ENCODE assay signal across 20 cellular contexts in genomic region chr1:229819091-229819490, GRCh38.
"Had no signal": no experiment of that assay in that cellular context is flagged by ENCODE, and none has a peak within 500 bp of the region (broad histone marks: within the 10 kb centered on the region; RNA-seq: fewer than 3 reads in every experiment).

No MANE protein-coding gene starts in this region.

- H3K36me3 Mint-ChIP-seq: naive thymus-derived CD4-positive, alpha-beta T cell; neural progenitor cell had no signal

- H3K4me3 ChIP-seq: dorsolateral prefrontal cortex, gastroesophageal sphincter, heart left ventricle, neural progenitor cell, right lobe of liver, tibial nerve, uterus had no signal

- ATAC-seq: activated T-cell treated with anti-CD3 and anti-CD28 coated beads, Interleukin-2, amount 50 U/mL, for 72 hours; gastroesophageal sphincter; heart left ventricle; naive thymus-derived CD4-positive, alpha-beta T cell; right lobe of liver had no signal

- H3K9ac ChIP-seq: neural progenitor cell had no signal

- H3K9me3 Mint-ChIP-seq: stimulated activated naive CD8-positive, alpha-beta T cell treated with anti-CD3 and anti-CD28 coated beads, Interleukin-15, Interleukin-2, amounts not matched to agents 100 ng/mL and 50 ng/mL, for 24 hours had no signal

- H3K36me3 ChIP-seq: gastroesophageal sphincter, heart left ventricle, neural progenitor cell, right lobe of liver, tibial nerve, uterus had no signal

- H3K9me3 ChIP-seq: gastroesophageal sphincter, heart left ventricle, right lobe of liver, tibial nerve, uterus had no signal

- H3K4me1 Mint-ChIP-seq: naive thymus-derived CD4-positive, alpha-beta T cell had no signal

- H3K27ac ChIP-seq: dorsolateral prefrontal cortex, gastroesophageal sphincter, heart left ventricle, neural progenitor cell, right lobe of liver, tibial nerve, uterus had no signal

- H3K27ac Mint-ChIP-seq: activated T-cell treated with anti-CD3 and anti-CD28 coated beads, Interleukin-2, amount 50 U/mL, for 72 hours; naive thymus-derived CD4-positive, alpha-beta T cell; neural progenitor cell; stimulated activated naive CD8-positive, alpha-beta T cell treated with anti-CD3 and anti-CD28 coated beads, Interleukin-15, Interleukin-2, amounts not matched to agents 100 ng/mL and 50 ng/mL, for 24 hours had no signal

- H3K4me3 Mint-ChIP-seq: activated T-cell treated with anti-CD3 and anti-CD28 coated beads, Interleukin-2, amount 50 U/mL, for 72 hours; naive thymus-derived CD4-positive, alpha-beta T cell; neural progenitor cell; stimulated activated naive CD8-positive, alpha-beta T cell treated with anti-CD3 and anti-CD28 coated beads, Interleukin-15, Interleukin-2, amounts not matched to agents 100 ng/mL and 50 ng/mL, for 24 hours had no signal

- H3K4me1 ChIP-seq: gastroesophageal sphincter, right lobe of liver, uterus had no signal

- H3K27me3 ChIP-seq: dorsolateral prefrontal cortex, gastroesophageal sphincter, neural progenitor cell, right lobe of liver, tibial nerve, uterus had no signal

- DNase-seq: activated CD4-positive, alpha-beta T cell treated with anti-CD3 and anti-CD28 coated beads, Interleukin-2, amount 50 U/mL, for 4 hours; activated effector memory CD4-positive, alpha-beta T cell treated with anti-CD3 and anti-CD28 coated beads, Interleukin-2, amount 50 U/mL, for 16 hours; activated naive CD4-positive, alpha-beta T cell treated with anti-CD3 and anti-CD28 coated beads, Interleukin-2, amount 50 U/mL, for 16 hours; activated T-cell treated with anti-CD3 and anti-CD28 coated beads, Interleukin-2, amount 50 U/mL, for 72 hours; aorta; dorsolateral prefrontal cortex; erythroblast; heart left ventricle; kidney glomerular epithelial cell; mesenchymal stem cell; naive thymus-derived CD4-positive, alpha-beta T cell; right lobe of liver; small intestine; stimulated activated CD4-positive, alpha-beta T cell treated with anti-CD3 and anti-CD28 coated beads, Interleukin-15, amount 100 ng/mL, for 24 hours; stimulated activated CD4-positive, alpha-beta T cell treated with anti-CD3 and anti-CD28 coated beads, Interleukin-2, amount 100 ng/mL, for 48 hours; uterus had no signal
